ENCODE assay signal across 13 cellular contexts in genomic region chr20:59604770-59605665, GRCh38. TPM values are rescaled to one million over a fixed set of nuclear protein-coding genes. Genes with fewer than 3 reads are reported as not detected.
DNase-seq lines count a peak whose midpoint lies in the region; ATAC-seq, FAIRE-seq and TF ChIP-seq lines count a peak whose summit lies in the region.
"Had no signal": no experiment of that assay in that cellular context is flagged by ENCODE, and none has a peak within 500 bp of the region (broad histone marks: within the 10 kb centered on the region; RNA-seq: fewer than 3 reads in every experiment).

No MANE protein-coding gene starts in this region.

- no peak overlapping the region for H2BK20ac ChIP-seq in H1 (ENCODE audit: low read length)

- ATAC-seq in upper lobe of right lung = no peak
- ATAC-seq in GM21576 (IDR thresholded peaks at IDR 0.05; ENCODE audit: unreplicated experiment) = no peak
- no peak for ATAC-seq in HG03378 (IDR thresholded peaks at IDR 0.05; ENCODE audit: unreplicated experiment)

- H3K36me3 ChIP-seq in H1 (ENCODE audit: control insufficient read depth in 2 of 4, insufficient read depth in 4 of 4, low read length in 3 of 4) (no peaks in the 10 kb centered on the region), upper lobe of right lung (no peaks in the 10 kb centered on the region)

- TF ChIP-seq CTCF in H1 (IDR thresholded peaks at IDR 0.05; ENCODE audit: control extremely low read depth in 1 of 3, insufficient read depth in 1 of 3, low read depth in 1 of 3, low read length in 3 of 3) (no peak), upper lobe of right lung (IDR thresholded peaks at IDR 0.05) (no peak)

- H3K4ac ChIP-seq in H1 (replicated peaks; ENCODE audit: insufficient read length, low read depth, low read length) = no peak overlapping the region

- no peak overlapping the region for H2BK5ac ChIP-seq in H1 (ENCODE audit: low read depth, low read length)

- H3K4me1 ChIP-seq in H1 (replicated peaks in 1 of 4; ENCODE audit: control insufficient read depth in 3 of 4, insufficient read depth in 4 of 4, low read length in 3 of 4) (no peaks in the 10 kb centered on the region; a peak in 1 of 7 replicates), upper lobe of right lung (no peaks in the 10 kb centered on the region)

- no peak overlapping the region for H3K56ac ChIP-seq in H1 (replicated peaks; ENCODE audit: insufficient read length, low read depth, low read length)

- no peaks in the 10 kb centered on the region for H3K23me2 ChIP-seq in H1 (ENCODE audit: low read depth, low read length)

- no peak overlapping the region for H3K14ac ChIP-seq in H1 (ENCODE audit: insufficient read length)

- peak; percentile 31 for DNase-seq in NCI-H2171 treated with DMSO at 0.1 percent for 48 hours (lab: John Stamatoyannopoulos, UW)
- DNase-seq in NCI-H2171 (lab: John Stamatoyannopoulos, UW) = no peak
- DNase-seq in H1 (ENCODE audit: low read depth in 1 of 2, low spot score in 2 of 2) = peak in 1 of 2 experiments; percentile 55
- DNase-seq in kidney tubule cell (ENCODE audit: low spot score) = peak; percentile 15
- no peak for DNase-seq in upper lobe of right lung
- DNase-seq in AG08395 (ENCODE audit: low spot score) = no peak
- DNase-seq: activated CD8-positive, alpha-beta memory T cell treated with anti-CD3 and anti-CD28 coated beads, Interleukin-2, amount 50 U/mL, for 48 hours; amniotic stem cell; NCI-H1092; PC-9 had no signal

- TF ChIP-seq RAD21 in H1 (IDR thresholded peaks at IDR 0.05 in 1 of 2, conservative IDR thresholded peaks at IDR 0.05 in 1 of 2; ENCODE audit: low read depth in 2 of 2, low read length in 2 of 2) = no peak

- H3K4me2 ChIP-seq in H1 (ENCODE audit: insufficient read depth in 1 of 2, low read depth in 2 of 2, low read length in 2 of 2) = peak overlapping the region; percentile 36 to 38; a peak in 2 of 4 replicates
- H3K4me2 ChIP-seq: PC-9 had no signal

- H3K27ac ChIP-seq in H1 (ENCODE audit: low read depth, low read length) (no peak overlapping the region), upper lobe of right lung (no peak overlapping the region)
- H3K27ac ChIP-seq: epithelial cell of prostate, PC-9 had no signal

- no peak overlapping the region for H3K23ac ChIP-seq in H1 (ENCODE audit: insufficient read length)

- no peaks in the 10 kb centered on the region for H4K20me1 ChIP-seq in H1 (replicated peaks in 1 of 2; ENCODE audit: control insufficient read depth in 1 of 2, insufficient read depth in 2 of 2, low read length in 2 of 2)

- no peak for TF ChIP-seq POLR2A in H1 (IDR thresholded peaks at IDR 0.05; ENCODE audit: control extremely low read depth in 1 of 2, low read depth in 2 of 2, low read length in 2 of 2)

- no peak overlapping the region for H2AFZ ChIP-seq in H1 (ENCODE audit: low read length)
- H2AFZ ChIP-seq: PC-9 had no signal

- H4K8ac ChIP-seq in H1 (ENCODE audit: extremely low read depth, insufficient read depth, low read length) = no peak overlapping the region

- no peak overlapping the region for H4K5ac ChIP-seq in H1 (ENCODE audit: insufficient read length, low read depth, low read length)

- no peak for TF ChIP-seq EP300 in H1 (IDR thresholded peaks at IDR 0.05; ENCODE audit: borderline replicate concordance in 1 of 2, low read depth in 2 of 2, low read length in 2 of 2)

- H3K18ac ChIP-seq in H1 (ENCODE audit: extremely low read depth, low read length) = no peak overlapping the region

- H3K9me3 ChIP-seq in H1 (ENCODE audit: insufficient read depth in 2 of 2, low read depth in 1 of 2, low read length in 1 of 2) (peaks cover 45 to 92% of the 10 kb centered on the region in 2 experiments), upper lobe of right lung (no peaks in the 10 kb centered on the region)

- POLR2A ChIA-PET in H1 (lab: Charles Lee; ENCODE audit: partially characterized antibody) = no interaction called here

- H3K9ac ChIP-seq in H1 (replicated peaks in 1 of 4; ENCODE audit: extremely low read depth in 1 of 4, low read depth in 3 of 4, low read length in 3 of 4) = no peak overlapping the region

- WGBS in H1 (ENCODE audit: extremely low coverage in 1 of 2, insufficient coverage in 1 of 2, insufficient read length in 1 of 2, insufficient replicate concordance in 2 of 2, low coverage in 1 of 2, low lambda C conversion rate in 2 of 2, missing lambda C conversion rate in 1 of 2), 2 experiments = 94% methylated on average over 10 of the region's 92 CpGs; no CpG with 5 or more reads in 1 of the 2 experiments

- no peak overlapping the region for H2BK12ac ChIP-seq in H1 (ENCODE audit: low read depth, low read length)

- intact Hi-C loops in upper lobe of right lung (cut with DNase I) = loop anchor here (10.0 kb wide), 1 partner anchor 150 kb away; no protein-coding TSS in a partner anchor

- no peak overlapping the region for H2BK120ac ChIP-seq in H1 (replicated peaks; ENCODE audit: low read depth, low read length)

- H4K91ac ChIP-seq in H1 (replicated peaks; ENCODE audit: insufficient read length, low read length) = no peak overlapping the region

- peaks cover 0 to 26% (median 14%) of the 10 kb centered on the region in 4 experiments; a peak in 4 of 7 replicates for H3K27me3 ChIP-seq in H1 (replicated peaks in 1 of 4; ENCODE audit: control insufficient read depth in 3 of 4, extremely low read depth in 1 of 4, insufficient read depth in 3 of 4, low read length in 3 of 4)
- H3K27me3 ChIP-seq in upper lobe of right lung = peaks cover 69% of the 10 kb centered on the region

- H2BK15ac ChIP-seq in H1 (ENCODE audit: low read length) = no peak overlapping the region

- no peak overlapping the region for H2AK5ac ChIP-seq in H1 (ENCODE audit: low read depth, low read length)

- no peaks in the 10 kb centered on the region for H3K79me2 ChIP-seq in H1 (ENCODE audit: control insufficient read depth in 1 of 2, insufficient read depth in 2 of 2, low read length in 2 of 2)

- no peaks in the 10 kb centered on the region for H3K79me1 ChIP-seq in H1 (ENCODE audit: low read depth, low read length)

- FAIRE-seq in H1 (lab: Jason Lieb, UNC) = no peak

- CTCF ChIA-PET in H1 (lab: Charles Lee; ENCODE audit: partially characterized antibody) = no interaction called here

- H3K4me3 ChIP-seq in H1 (ENCODE audit: extremely low read depth in 1 of 4, insufficient read depth in 2 of 4, low read depth in 3 of 4, low read length in 4 of 4) (peak overlapping the region in 1 of 4 experiments; percentile 35; a peak in 4 of 8 replicates), upper lobe of right lung (peak overlapping the region; percentile 23)
- H3K4me3 ChIP-seq: PC-9 had no signal

TF ChIP-seq in H1, 55 proteins besides CTCF, POLR2A, EP300 and RAD21:
- TF ChIP-seq TAF1 (IDR thresholded peaks at IDR 0.05; ENCODE audit: low read depth, low read length) (no peak), NRF1 (IDR thresholded peaks at IDR 0.05; ENCODE audit: low read depth, low read length) (no peak), CBX5 (IDR thresholded peaks at IDR 0.05; ENCODE audit: low read depth, low read length) (no peak), ZNF274 (IDR thresholded peaks at IDR 0.05; ENCODE audit: borderline replicate concordance, extremely low read depth, low read length) (no peak), POLR2AphosphoS5 (IDR thresholded peaks at IDR 0.05; ENCODE audit: low read depth, low read length) (no peak), EZH2 (IDR thresholded peaks at IDR 0.05; ENCODE audit: low read depth, low read length, severe bottlenecking) (peak; percentile 26), FOSL1 (IDR thresholded peaks at IDR 0.05; ENCODE audit: insufficient read depth, low read depth, low read length) (no peak), SUZ12 (IDR thresholded peaks at IDR 0.05; ENCODE audit: low read length) (0 out of 2 replicates have a peak, but pooled peaks have one; percentile 35), SP2 (IDR thresholded peaks at IDR 0.05; ENCODE audit: low read length) (no peak), BRCA1 (IDR thresholded peaks at IDR 0.05; ENCODE audit: low read depth, low read length) (no peak), MAX (IDR thresholded peaks at IDR 0.05) (no peak), KDM5A (IDR thresholded peaks at IDR 0.05; ENCODE audit: low read length) (no peak)

RNA-seq across cellular contexts. Expression of gene PHACTR3, which starts 0.7 kb away (rescaled TPM):
- total RNA-seq in H1 (2021; fragmentation: NEBNext Ultra II Directional; extraction: Animal tissue kit (Norgen Biotek cat#: 25700)) = 0.13 TPM in 1 of 2 replicates, not detected in the other
- 0.03 and 0.05 TPM in 2 replicates for polyA plus RNA-seq in H1 (2011; rRNA removed)
- polyA plus RNA-seq in H1 (2011; cell fraction: cytosol; rRNA removed) = 0.03 TPM
- polyA plus RNA-seq in H1 (2011; cell fraction: nucleus; rRNA removed) = not detected
- polyA plus RNA-seq in H1 (2012, experiment 1 of 2) = 0.09 to 0.11 TPM in 2 of 4 replicates, not detected in the others
- not detected for polyA plus RNA-seq in H1 (2012, experiment 2 of 2)
- 0.30 TPM for polyA plus RNA-seq in H1 (2013, experiment 1 of 2)
- 0.22 TPM for polyA plus RNA-seq in H1 (2013, experiment 2 of 2)
- polyA minus RNA-seq in H1 (2011; rRNA and poly(A)+ RNA removed) = not detected in 2 replicates
- polyA minus RNA-seq in H1 (2011; cell fraction: cytosol; rRNA and poly(A)+ RNA removed) = not detected
- polyA minus RNA-seq in H1 (2011; cell fraction: nucleus; rRNA and poly(A)+ RNA removed) = not detected
- total RNA-seq in upper lobe of right lung = 18.2 TPM

Comparison
In these comparisons a context has a peak if more than half of its experiments do, and no peak if none do; other contexts are left out.
1. DNase-seq: peak in NCI-H2171 treated with DMSO at 0.1 percent for 48 hours (single experiment) and kidney tubule cell (single experiment); none in NCI-H2171 (single experiment), upper lobe of right lung (single experiment) and AG08395 (single experiment).
2. RNA of gene PHACTR3, which starts 0.7 kb away (total RNA-seq): 18.2 TPM in upper lobe of right lung (single experiment); 0.13 TPM in H1; every median in the first group is over 10 times any median in the second.